In genomic region chr17:36812762-36813161, GRCh38 we compare ENCODE assay signal across 7 cellular contexts.
"Had no signal": no experiment of that assay in that cellular context is flagged by ENCODE, and none has a peak within 500 bp of the region (broad histone marks: within the 10 kb centered on the region; RNA-seq: fewer than 3 reads in every experiment).

No MANE protein-coding gene starts in this region.

- H3K4me3 ChIP-seq: heart left ventricle, right atrium auricular region, skin epidermis, uterus had no signal

- H3K27ac ChIP-seq: heart left ventricle, right atrium auricular region, skin epidermis, uterus had no signal

- H3K36me3 ChIP-seq: heart left ventricle, right atrium auricular region, uterus had no signal

- DNase-seq: activated CD8-positive, alpha-beta memory T cell treated with anti-CD3 and anti-CD28 coated beads, Interleukin-2, amount 50 U/mL, for 4 hours; activated CD8-positive, alpha-beta T cell treated with anti-CD3 and anti-CD28 coated beads for 36 hours; aorta; heart left ventricle; uterus had no signal

- ATAC-seq: activated CD8-positive, alpha-beta T cell treated with anti-CD3 and anti-CD28 coated beads for 36 hours; heart left ventricle had no signal

- H3K9me3 ChIP-seq: heart left ventricle, right atrium auricular region, uterus had no signal
